In the genomic region with DNA sequence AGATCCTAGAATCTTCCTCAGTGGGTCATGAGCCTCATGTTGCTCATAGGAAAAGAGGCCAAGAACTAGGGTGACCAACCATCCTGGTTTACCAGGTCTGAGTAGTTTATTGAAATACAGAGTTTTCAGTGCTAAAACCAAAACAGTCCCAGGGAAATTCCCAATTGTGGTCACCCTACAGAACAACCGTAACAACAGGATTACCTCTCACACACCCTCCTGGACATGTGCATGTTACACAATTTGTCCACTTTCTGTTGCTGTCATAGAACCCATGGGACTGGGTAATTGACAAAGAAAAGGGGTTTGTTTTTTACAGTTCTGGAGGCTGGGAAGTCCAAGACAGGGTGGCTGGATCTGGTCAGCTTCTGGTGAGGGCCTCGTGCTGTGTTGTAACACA, we compare ENCODE assay signal across 1 cellular context.
TF ChIP-seq lines count a peak whose summit lies in the region.

No MANE protein-coding gene starts in this region.

TF ChIP-seq in H1, 55 proteins besides CTCF, POLR2A, EP300 and RAD21:
- TF ChIP-seq SIRT6 (IDR thresholded peaks at IDR 0.05; ENCODE audit: low read length) (no peak), USF2 (IDR thresholded peaks at IDR 0.05; ENCODE audit: low read length) (no peak), SIX5 (IDR thresholded peaks at IDR 0.05; ENCODE audit: low read depth, low read length) (no peak), CTBP2 (IDR thresholded peaks at IDR 0.05; ENCODE audit: borderline replicate concordance, insufficient read depth, insufficient read length, low read length) (no peak)
